ENCODE assay signal across 8 cellular contexts in the genomic region with DNA sequence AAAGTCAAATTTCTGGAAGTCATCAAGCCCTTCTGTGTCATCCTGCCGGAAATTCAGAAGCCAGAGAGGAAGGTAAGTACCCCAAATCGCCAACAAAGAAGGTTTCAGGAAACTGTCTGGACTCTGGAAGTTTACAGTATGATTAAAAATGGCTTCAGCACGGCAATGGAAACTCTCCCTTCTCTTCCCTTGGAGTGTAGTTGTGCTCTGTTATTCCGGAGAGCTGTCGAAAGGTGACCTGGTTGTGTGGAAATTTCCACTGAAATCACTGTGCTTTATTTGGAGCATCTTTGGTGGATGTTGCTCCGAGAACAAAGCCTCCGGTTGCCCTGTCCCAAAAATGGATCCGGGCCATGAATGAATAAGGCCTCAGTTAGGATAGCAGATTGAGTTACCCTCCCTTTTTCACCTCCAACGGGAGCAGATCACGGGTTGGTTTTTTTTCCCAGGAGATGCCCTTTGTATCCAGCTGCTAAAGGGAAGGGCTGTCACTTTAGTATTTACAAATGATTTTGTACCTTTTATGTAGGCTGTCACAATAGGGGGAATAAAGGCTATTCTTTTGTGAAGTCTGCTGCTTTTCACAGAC. TPM values are rescaled to one million over a fixed set of nuclear protein-coding genes. Genes with fewer than 3 reads are reported as not detected.
DNase-seq lines count a peak whose midpoint lies in the region; ATAC-seq and TF ChIP-seq lines count a peak whose summit lies in the region.

No MANE protein-coding gene starts in this region.

- peak; percentile 38 for DNase-seq in NCI-H526 treated with DMSO at 0.1 percent for 48 hours (lab: John Stamatoyannopoulos, UW)
- DNase-seq in dorsolateral prefrontal cortex: no peak
- peak; percentile 77 for DNase-seq in myocyte (ENCODE audit: low read depth)
- no peak for DNase-seq in MV-4-11 (lab: John Stamatoyannopoulos, UW)

- H3K9ac ChIP-seq in ES-I3 (ENCODE audit: low read depth, low read length): peak overlapping the region; percentile 93

- ATAC-seq in GM21619 (IDR thresholded peaks at IDR 0.05; ENCODE audit: unreplicated experiment) (no peak), GM21786 (IDR thresholded peaks at IDR 0.05; ENCODE audit: unreplicated experiment) (no peak), GM19452 (IDR thresholded peaks at IDR 0.05; ENCODE audit: unreplicated experiment) (no peak)

- no peak for TF ChIP-seq CTCF in dorsolateral prefrontal cortex (IDR thresholded peaks at IDR 0.05 in 54 of 56, conservative IDR thresholded peaks at IDR 0.05 in 2 of 56; ENCODE audit: low read depth in 1 of 56, partially characterized antibody in 56 of 56)

- H3K27ac ChIP-seq in dorsolateral prefrontal cortex: peak overlapping the region in 54 of 59 donors; percentile 41 to 95 (median 84)

- intact Hi-C loops in dorsolateral prefrontal cortex (cut with DNase I): loop anchor here (2.0 to 10.0 kb wide), 5 partner anchors 22 to 461 kb away; a partner anchor contains a TSS

- no peaks in the 10 kb centered on the region for H3K9me3 ChIP-seq in ES-I3 (ENCODE audit: control insufficient read depth, insufficient read depth, low read length)

- H3K36me3 ChIP-seq in ES-I3 (ENCODE audit: insufficient read depth, low read length): peaks cover 24% of the 10 kb centered on the region

- peaks cover 17% of the 10 kb centered on the region; the same call in 1 of the 2 replicates for H3K4me1 ChIP-seq in ES-I3 (ENCODE audit: insufficient read depth, low read length)

- H3K27me3 ChIP-seq in dorsolateral prefrontal cortex: no peaks in the 10 kb centered on the region

- H3K4me3 ChIP-seq in dorsolateral prefrontal cortex: peak overlapping the region; percentile 76 to 100 (median 97)

RNA-seq across cellular contexts. Expression of a gene that starts 0.7 kb away (rescaled TPM):
- 10 to 100 TPM; 46.8 to 92.6 (median 61.3) TPM for total RNA-seq in dorsolateral prefrontal cortex
- 234 and 274 TPM in 2 replicates for total RNA-seq in myocyte
- 305 TPM for polyA plus RNA-seq in myocyte (2012)

Comparison
In these comparisons a context has a peak if more than half of its experiments do, and no peak if none do; other contexts are left out.
1. DNase-seq: peak in NCI-H526 treated with DMSO at 0.1 percent for 48 hours (single experiment) and myocyte (single experiment); none in dorsolateral prefrontal cortex (0 of 10) and MV-4-11 (single experiment).